In genomic region chr4:77075869-77076801, GRCh38 we compare ENCODE assay signal across 1 cellular context.
TF ChIP-seq lines count a peak whose summit lies in the region.

Gene CCNI (minus strand): TSS chr4:77075989. CDS start chr4:77066362, 9,627 bp downstream.

TF ChIP-seq in GM12878, 131 proteins besides CTCF, POLR2A, EP300 and RAD21 (continued from another document and continues in another):
- TF ChIP-seq EZH2 (IDR thresholded peaks at IDR 0.05; ENCODE audit: borderline replicate concordance, control insufficient read depth, low read depth, low read length) (no peak), E4F1 (IDR thresholded peaks at IDR 0.05; ENCODE audit: borderline replicate concordance, partially characterized antibody) (peak; percentile 91), ZBTB4 (CRISPR knock-in tag; IDR thresholded peaks at IDR 0.05) (peak; percentile 12; the same call in 1 of the 2 replicates), CBX3 (IDR thresholded peaks at IDR 0.05; ENCODE audit: borderline replicate concordance, low read depth) (no peak), NR2C2 (IDR thresholded peaks at IDR 0.05; ENCODE audit: borderline replicate concordance, control insufficient read depth, insufficient read length, low read depth) (no peak), ASH2L (IDR thresholded peaks at IDR 0.05; ENCODE audit: borderline replicate concordance, low read depth) (peak; percentile 59; the same call in 1 of the 2 replicates), USF1 (IDR thresholded peaks at IDR 0.05; ENCODE audit: borderline replicate concordance, extremely low read length, insufficient read depth, low read depth, low read length) (no peak), MAX (IDR thresholded peaks at IDR 0.05; ENCODE audit: low read depth, low read length) (no peak; the same call in 1 of the 2 replicates), ZBED1 (IDR thresholded peaks at IDR 0.05; ENCODE audit: borderline replicate concordance) (peak; percentile 70; the same call in 1 of the 2 replicates), KAT2A (conservative IDR thresholded peaks at IDR 0.05; ENCODE audit: control insufficient read depth, low read depth, low read length) (no peak), FOXM1 (IDR thresholded peaks at IDR 0.05; ENCODE audit: low read depth, low read length) (peak; percentile 78), SIN3A (IDR thresholded peaks at IDR 0.05; ENCODE audit: low read depth, low read length) (no peak), ZBTB40 (IDR thresholded peaks at IDR 0.05; ENCODE audit: borderline replicate concordance) (peak; percentile 82; the same call in 1 of the 2 replicates), ZNF622 (IDR thresholded peaks at IDR 0.05) (no peak), SPI1 (IDR thresholded peaks at IDR 0.05; ENCODE audit: borderline replicate concordance, insufficient read depth, low read depth, low read length) (peak; percentile 33; the same call in 1 of the 2 replicates), SUPT20H (IDR thresholded peaks at IDR 0.05; ENCODE audit: borderline replicate concordance, control insufficient read depth, low read depth, low read length) (no peak), MXI1 (IDR thresholded peaks at IDR 0.05; ENCODE audit: low read depth, low read length) (peak; percentile 50; the same call in 1 of the 2 replicates), ZNF687 (IDR thresholded peaks at IDR 0.05) (peak; percentile 44; the same call in 1 of the 2 replicates), HCFC1 (IDR thresholded peaks at IDR 0.05; ENCODE audit: low read length) (peak; percentile 49; the same call in 1 of the 2 replicates), CHD1 (IDR thresholded peaks at IDR 0.05; ENCODE audit: low read depth, low read length) (peak; percentile 57; the same call in 1 of the 2 replicates), SREBF1 (IDR thresholded peaks at IDR 0.05; ENCODE audit: low read length) (no peak), SMARCA5 (IDR thresholded peaks at IDR 0.05) (peak; percentile 31; the same call in 1 of the 2 replicates), CBX5 (IDR thresholded peaks at IDR 0.05; ENCODE audit: low read depth) (peak; percentile 86; the same call in 1 of the 2 replicates), MEF2A (IDR thresholded peaks at IDR 0.05; ENCODE audit: insufficient read depth, low read depth, low read length) (0 out of 2 replicates have a peak, but pooled peaks have one; percentile 15), CUX1 (IDR thresholded peaks at IDR 0.05; ENCODE audit: insufficient replicate concordance, low read depth, low read length) (no peak), SUZ12 (IDR thresholded peaks at IDR 0.05; ENCODE audit: unreplicated experiment) (no peak), TCF3 (IDR thresholded peaks at IDR 0.05; ENCODE audit: borderline replicate concordance, insufficient read depth, low read depth, low read length) (peak; percentile 39; the same call in 1 of the 2 replicates), USF2 (IDR thresholded peaks at IDR 0.05; ENCODE audit: borderline replicate concordance, low read depth, low read length) (no peak)
